ENCODE assay signal across 8 cellular contexts in genomic region chr1:244796719-244797406, GRCh38. TPM values are rescaled to one million over a fixed set of nuclear protein-coding genes. Genes with fewer than 3 reads are reported as not detected.
DNase-seq lines count a peak whose midpoint lies in the region; ATAC-seq and TF ChIP-seq lines count a peak whose summit lies in the region.

No MANE protein-coding gene starts in this region.

- peaks cover 9% of the 10 kb centered on the region for H3K4me1 Mint-ChIP-seq in Caco-2 (ENCODE audit: low read depth, unreplicated experiment)

- no peak overlapping the region for H3K27ac ChIP-seq in Peyer's patch
- H3K27ac ChIP-seq in ovary: no peak overlapping the region
- no peak overlapping the region for H3K27ac ChIP-seq in vagina

- H3K9me3 Mint-ChIP-seq in Caco-2 (ENCODE audit: unreplicated experiment): no peaks in the 10 kb centered on the region

- H3K27me3 ChIP-seq in Caco-2 (replicated peaks; ENCODE audit: control insufficient read depth, insufficient read depth, low read length) (no peaks in the 10 kb centered on the region), Peyer's patch (no peaks in the 10 kb centered on the region), ovary (no peaks in the 10 kb centered on the region), vagina (no peaks in the 10 kb centered on the region)

- no peak for ATAC-seq in HG02840 (IDR thresholded peaks at IDR 0.05; ENCODE audit: low FRiP score, unreplicated experiment)

- POLR2A ChIA-PET in Caco-2 (lab: Charles Lee): interaction anchor here (0.6 kb wide), 1 partner anchor 91 kb away, joined by 8 read pairs; no protein-coding TSS in a partner anchor

- intact Hi-C loops in Caco-2 (cut with micrococcal nuclease; ENCODE audit: unreplicated experiment) (loop anchor here (1.0 to 10.0 kb wide), 4 partner anchors 82 to 342 kb away; partner anchors contain the start of gene ADSS2), ovary (cut with DNase I) (loop anchor here (1.0 to 5.0 kb wide), 2 partner anchors 194 to 195 kb away; no protein-coding TSS in a partner anchor), vagina (cut with DNase I) (loop anchor here (2.0 kb wide), 1 partner anchor 194 kb away; no protein-coding TSS in a partner anchor)

- no peaks in the 10 kb centered on the region for H3K27me3 Mint-ChIP-seq in Caco-2 (ENCODE audit: insufficient read depth, unreplicated experiment)

- TF ChIP-seq EP300 in ovary (IDR thresholded peaks at IDR 0.05): no peak

- 33 to 40% (median 34%) methylated on average over 10 of the region's 10 CpGs for WGBS in ovary, 3 donors

- DNase-seq in Caco-2 (peak; percentile 63 to 74), HT1080 (ENCODE audit: low read depth) (peak; percentile 53), Peyer's patch (peak in 2 of 3 donors; percentile 60 to 86), fibroblast of villous mesenchyme (ENCODE audit: low read depth) (peak; percentile 69), ovary (peak; percentile 42 to 77 (median 56)), vagina (ENCODE audit: extremely low spot score in 2 of 2) (no peak)
- DNase-seq in activated T-helper 1 cell treated with anti-CD3 and anti-CD28 coated beads, Interleukin-2, amount 50 U/mL, for 16 hours (ENCODE audit: low read depth in 1 of 2, low spot score in 1 of 2): peak; percentile 9 to 19

- no peak overlapping the region for H3K4me3 Mint-ChIP-seq in Caco-2 (ENCODE audit: unreplicated experiment)

- no peak overlapping the region for H3K4me3 ChIP-seq in Caco-2 (ENCODE audit: low read depth, low read length)
- H3K4me3 ChIP-seq in Peyer's patch: no peak overlapping the region
- no peak overlapping the region for H3K4me3 ChIP-seq in fibroblast of villous mesenchyme (ENCODE audit: low read depth, low read length)
- no peak overlapping the region for H3K4me3 ChIP-seq in ovary
- H3K4me3 ChIP-seq in vagina: no peak overlapping the region

- no peak overlapping the region for H3K27ac Mint-ChIP-seq in Caco-2 (ENCODE audit: unreplicated experiment)

- TF ChIP-seq CTCF in Caco-2 (IDR thresholded peaks at IDR 0.05; ENCODE audit: insufficient read depth in 1 of 2, low read depth in 1 of 2, low read length in 1 of 2, severe bottlenecking in 1 of 2, unreplicated experiment in 1 of 2): peak; percentile 76 to 86
- peak; percentile 83 to 94 (median 91) for TF ChIP-seq CTCF in Peyer's patch (IDR thresholded peaks at IDR 0.05)
- TF ChIP-seq CTCF in fibroblast of villous mesenchyme (IDR thresholded peaks at IDR 0.05; ENCODE audit: insufficient read depth, low read depth, low read length): peak; percentile 72
- TF ChIP-seq CTCF in ovary (IDR thresholded peaks at IDR 0.05): peak; percentile 50 to 88 (median 76)
- TF ChIP-seq CTCF in vagina (IDR thresholded peaks at IDR 0.05): peak; percentile 81 to 95 (median 83)

- H3K36me3 ChIP-seq in Caco-2 (ENCODE audit: control insufficient read depth, insufficient read depth, low read length): no peaks in the 10 kb centered on the region
- no peaks in the 10 kb centered on the region for H3K36me3 ChIP-seq in Peyer's patch
- no peaks in the 10 kb centered on the region for H3K36me3 ChIP-seq in ovary
- H3K36me3 ChIP-seq in vagina: no peaks in the 10 kb centered on the region

- CTCF ChIA-PET in Caco-2 (lab: Charles Lee): interaction anchor here (0.5 to 1.2 kb wide), 7 partner anchors 12 to 453 kb away, joined by 3 to 20 read pairs (median 3); no protein-coding TSS in a partner anchor

- BruUV-seq in Caco-2 (replicated peaks; lab: Mats Ljungman, UMichigan): no TSS peak

- peaks cover 2% of the 10 kb centered on the region for H3K36me3 Mint-ChIP-seq in Caco-2 (ENCODE audit: insufficient read depth, unreplicated experiment)

- H3K4me1 ChIP-seq in Caco-2 (peaks cover 3% of the 10 kb centered on the region), Peyer's patch (no peaks in the 10 kb centered on the region), ovary (ENCODE audit: insufficient read depth) (peaks cover 1% of the 10 kb centered on the region), vagina (no peaks in the 10 kb centered on the region)

- TF ChIP-seq POLR2A in Peyer's patch (IDR thresholded peaks at IDR 0.05) (no peak), ovary (IDR thresholded peaks at IDR 0.05) (no peak), vagina (IDR thresholded peaks at IDR 0.05) (no peak)

- H3K9me3 ChIP-seq in Caco-2 (no peaks in the 10 kb centered on the region), Peyer's patch (no peaks in the 10 kb centered on the region), ovary (peaks cover 0 to 3% of the 10 kb centered on the region in 2 donors), vagina (no peaks in the 10 kb centered on the region)

RNA-seq across cellular contexts. Expression of gene COX20, which starts 38.6 kb away (rescaled TPM):
- 68.0 and 79.3 TPM in 2 replicates for total RNA-seq in Caco-2 (2022)
- 50.0 and 50.3 TPM in 2 replicates for total RNA-seq in HT1080 (2014; rRNA removed; shearing (Covaris generic))
- 68.8 and 71.9 TPM in 2 replicates for polyA plus RNA-seq in HT1080 (2015; cell fraction: cytosol; rRNA removed)
- polyA plus RNA-seq in HT1080 (2015; cell fraction: nucleus; rRNA removed): 37.5 and 42.3 TPM in 2 replicates
- total RNA-seq in Peyer's patch: 10 to 100 TPM; 15.6 to 33.5 (median 28.2) TPM
- total RNA-seq in fibroblast of villous mesenchyme: 31.6 and 32.8 TPM in 2 replicates
- total RNA-seq in ovary: 10 to 100 TPM; 25.2 to 40.0 (median 35.8) TPM
- polyA plus RNA-seq in ovary: 100 to 1,000 TPM in 1 of 2 donors, 10 to 100 TPM in 1; 37.7 to 107 TPM
- total RNA-seq in vagina: 24.1 TPM

Comparison
In these comparisons a context has a peak if more than half of its experiments do, and no peak if none do; other contexts are left out.
1. DNase-seq: peak in Caco-2 (2 of 2), HT1080 (single experiment), Peyer's patch (2 of 3), activated T-helper 1 cell treated with anti-CD3 and anti-CD28 coated beads, Interleukin-2, amount 50 U/mL, for 16 hours (2 of 2), fibroblast of villous mesenchyme (single experiment) and ovary (5 of 5); none in vagina (0 of 2).
2. Peak in every context shown above with its lines, with median percentiles within 50 percentile points of each other: CTCF ChIP-seq.